Comparison of ENCODE assay signal across 1 cellular context in the genomic region with DNA sequence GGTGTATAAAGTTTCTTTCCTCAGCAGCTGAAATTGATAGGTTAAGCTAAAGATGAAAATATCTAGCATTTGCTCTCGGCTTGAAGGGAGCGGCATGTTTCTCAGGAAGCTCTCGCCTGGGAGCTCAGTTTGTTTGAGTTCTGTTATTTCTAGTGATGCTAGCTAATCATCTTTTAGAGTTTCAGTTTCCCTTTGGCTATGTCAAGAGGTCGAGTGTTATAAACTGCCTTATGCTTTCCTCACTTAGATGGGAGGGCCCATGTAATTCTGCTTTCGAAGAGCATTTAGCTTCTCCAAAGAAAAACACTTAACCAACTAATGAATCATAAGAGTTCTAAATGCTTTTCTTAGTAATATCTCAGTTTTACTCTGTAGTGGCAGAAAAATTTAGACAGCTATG.
TF ChIP-seq lines count a peak whose summit lies in the region.

No MANE protein-coding gene starts in this region.

TF ChIP-seq in GM23338, 12 proteins besides CTCF, POLR2A, EP300 and RAD21 (continued from another document):
- no peak for TF ChIP-seq ZNF462 (CRISPR knock-in tag; IDR thresholded peaks at IDR 0.05)
- TF ChIP-seq JUNB (IDR thresholded peaks at IDR 0.05; ENCODE audit: unreplicated experiment), result no peak
- TF ChIP-seq NANOG (IDR thresholded peaks at IDR 0.05; ENCODE audit: borderline replicate concordance), result no peak
- TF ChIP-seq CREB1 (CRISPR knock-in tag; IDR thresholded peaks at IDR 0.05; ENCODE audit: low read depth), result no peak
- no peak for TF ChIP-seq POLR2AphosphoS5 (IDR thresholded peaks at IDR 0.05; ENCODE audit: low read depth)
TF ChIP-seq in GM23338: peak in this region for 0.
